In genomic region chr12:99567072-99567471, GRCh38 we compare ENCODE assay signal across 28 cellular contexts.
"Had no signal": no experiment of that assay in that cellular context is flagged by ENCODE, and none has a peak within 500 bp of the region (broad histone marks: within the 10 kb centered on the region; RNA-seq: fewer than 3 reads in every experiment).

No MANE protein-coding gene starts in this region.

- H3K27ac ChIP-seq: hepatocyte, left lung, lower lobe of right lung, ovary, skin epidermis, stomach, testis, thyroid gland, transverse colon, upper lobe of left lung, vagina had no signal

- ATAC-seq: left colon; left lung; lower lobe of right lung; natural killer cell; right cardiac atrium; sciatic nerve; stimulated activated naive B cell treated with anti-CD40 and anti-IgM and Interleukin-4, amounts not matched to agents 10 μg/mL and 1 μg/mL and 100 μg/mL, for 72 hours; stimulated activated naive CD8-positive, alpha-beta T cell treated with anti-CD3 and anti-CD28 coated beads, Interleukin-15, Interleukin-2, amounts not matched to agents 100 U/mL and 50 U/mL, for 24 hours had no signal

- H3K36me3 ChIP-seq: left lung, lower lobe of right lung, ovary, stomach, thyroid gland, transverse colon, upper lobe of left lung, vagina had no signal

- H3K4me3 Mint-ChIP-seq: mesothelial cell of epicardium; naive B cell; natural killer cell; nephron progenitor cell; stimulated activated naive B cell treated with anti-CD40 and anti-IgM and Interleukin-4, amounts not matched to agents 10 μg/mL and 1 μg/mL and 100 μg/mL, for 72 hours had no signal

- H3K27me3 Mint-ChIP-seq: naive B cell; progenitor cell of endocrine pancreas; stimulated activated naive B cell treated with anti-CD40 and anti-IgM and Interleukin-4, amounts not matched to agents 10 μg/mL and 1 μg/mL and 100 μg/mL, for 72 hours had no signal

- H3K9me3 ChIP-seq: lower lobe of right lung, ovary, testis, thyroid gland, vagina had no signal

- H3K4me1 ChIP-seq: left lung, lower lobe of right lung, stomach, testis, thyroid gland, transverse colon, upper lobe of left lung, vagina had no signal

- H3K4me1 Mint-ChIP-seq: mesothelial cell of epicardium; naive B cell; natural killer cell; nephron progenitor cell; stimulated activated naive B cell treated with anti-CD40 and anti-IgM and Interleukin-4, amounts not matched to agents 10 μg/mL and 1 μg/mL and 100 μg/mL, for 72 hours had no signal

- DNase-seq: left colon; left lung; lower lobe of right lung; mammary epithelial cell; mesenchymal stem cell; naive B cell; natural killer cell; nephron progenitor cell; ovary; retina; right cardiac atrium; stimulated activated CD4-positive, alpha-beta T cell treated with anti-CD3 and anti-CD28 coated beads, Interleukin-12 subunit alpha, Interleukin-12 subunit beta, amount 100 ng/mL, for 4 hours; stimulated activated CD4-positive, alpha-beta T cell treated with anti-CD3 and anti-CD28 coated beads, Interleukin-15, amount 100 ng/mL, for 24 hours; stimulated activated CD4-positive, alpha-beta T cell treated with anti-CD3 and anti-CD28 coated beads, Interleukin-2, amount 100 ng/mL, for 24 hours; stimulated activated CD4-positive, alpha-beta T cell treated with anti-CD3 and anti-CD28 coated beads, Interleukin-4, amount 100 ng/mL, for 1 hour; stimulated activated naive B cell treated with anti-CD40 and anti-IgM and Interleukin-4, amounts not matched to agents 10 μg/mL and 1 μg/mL and 100 μg/mL, for 72 hours; stimulated activated naive CD8-positive, alpha-beta T cell treated with anti-CD3 and anti-CD28 coated beads, Interleukin-15, Interleukin-2, amounts not matched to agents 100 U/mL and 50 U/mL, for 24 hours; stomach; testis; thyroid gland; transverse colon; upper lobe of left lung had no signal

- H3K4me3 ChIP-seq: hepatocyte, left lung, lower lobe of right lung, ovary, skin epidermis, stomach, testis, thyroid gland, transverse colon, upper lobe of left lung, vagina had no signal

- H3K27me3 ChIP-seq: hepatocyte, left lung, ovary, stomach, testis, thyroid gland, transverse colon, upper lobe of left lung, vagina had no signal

- H3K27ac Mint-ChIP-seq: mesothelial cell of epicardium; naive B cell; natural killer cell; nephron progenitor cell; progenitor cell of endocrine pancreas; stimulated activated naive B cell treated with anti-CD40 and anti-IgM and Interleukin-4, amounts not matched to agents 10 μg/mL and 1 μg/mL and 100 μg/mL, for 72 hours had no signal

- H3K36me3 Mint-ChIP-seq: mesothelial cell of epicardium; naive B cell; stimulated activated naive B cell treated with anti-CD40 and anti-IgM and Interleukin-4, amounts not matched to agents 10 μg/mL and 1 μg/mL and 100 μg/mL, for 72 hours had no signal
